28 cellular contexts compared by ENCODE assay signal in the genomic region with DNA sequence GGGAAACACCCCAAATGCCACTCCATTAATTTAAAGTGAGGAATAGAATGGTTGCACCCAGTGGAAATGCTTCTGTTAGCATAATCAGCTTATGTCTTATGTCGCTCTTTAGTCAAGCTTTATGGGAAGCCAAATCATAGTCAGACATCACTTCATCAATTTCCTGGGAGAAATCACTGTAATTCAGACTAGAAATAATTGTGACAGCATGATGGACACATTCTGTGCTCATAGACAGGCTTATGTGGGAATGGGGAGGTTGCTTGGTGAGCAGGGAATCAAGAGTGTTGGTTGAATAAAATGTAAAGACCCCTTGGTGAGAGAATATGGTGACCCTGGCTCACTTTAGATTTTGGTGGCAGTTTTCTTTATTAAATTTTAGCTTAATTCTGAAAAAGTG.
"Had no signal": no experiment of that assay in that cellular context is flagged by ENCODE, and none has a peak within 500 bp of the region (broad histone marks: within the 10 kb centered on the region; RNA-seq: fewer than 3 reads in every experiment).

No MANE protein-coding gene starts in this region.

- H3K27ac ChIP-seq: colonic mucosa, coronary artery, dorsolateral prefrontal cortex, epithelial cell of prostate, esophagus muscularis mucosa, esophagus squamous epithelium, foreskin keratinocyte, gastrocnemius medialis, gastroesophageal sphincter, heart left ventricle, heart right ventricle had no signal

- ATAC-seq: effector memory CD8-positive, alpha-beta T cell; esophagus mucosa; foreskin keratinocyte; gastrocnemius medialis; gastroesophageal sphincter; heart left ventricle; heart right ventricle had no signal

- H3K4me3 ChIP-seq: colonic mucosa, coronary artery, dorsolateral prefrontal cortex, esophagus muscularis mucosa, esophagus squamous epithelium, gastrocnemius medialis, gastroesophageal sphincter, heart left ventricle, heart right ventricle had no signal

- H3K4me3 Mint-ChIP-seq: dendritic cell treated with granulocyte-macrophage colony-stimulating factor and Interleukin-4, amounts not matched to agents 40 ng/mL and 50 ng/mL, for 4 days; effector memory CD8-positive, alpha-beta T cell; endodermal cell had no signal

- H3K4me1 ChIP-seq: colonic mucosa, esophagus muscularis mucosa, esophagus squamous epithelium, foreskin keratinocyte, gastrocnemius medialis, gastroesophageal sphincter, heart left ventricle, heart right ventricle had no signal

- H3K27me3 Mint-ChIP-seq: dendritic cell treated with granulocyte-macrophage colony-stimulating factor and Interleukin-4, amounts not matched to agents 40 ng/mL and 50 ng/mL, for 4 days; effector memory CD8-positive, alpha-beta T cell had no signal

- H3K27me3 ChIP-seq: colonic mucosa, dorsolateral prefrontal cortex, esophagus muscularis mucosa, esophagus squamous epithelium, foreskin keratinocyte, gastrocnemius medialis, gastroesophageal sphincter, heart left ventricle, heart right ventricle had no signal

- FAIRE-seq: colon, endometrium, endothelial cell of umbilical vein, frontal cortex had no signal

- H3K27ac Mint-ChIP-seq: dendritic cell treated with granulocyte-macrophage colony-stimulating factor and Interleukin-4, amounts not matched to agents 40 ng/mL and 50 ng/mL, for 4 days; effector memory CD8-positive, alpha-beta T cell; endodermal cell had no signal

- H3K9me3 ChIP-seq: colonic mucosa, gastrocnemius medialis had no signal

- DNase-seq: colonic mucosa; cortex of kidney; dermis blood vessel endothelial cell; dorsolateral prefrontal cortex; effector CD4-positive, alpha-beta T cell; effector CD8-positive, alpha-beta T cell; effector memory CD4-positive, alpha-beta T cell; effector memory CD8-positive, alpha-beta T cell; endodermal cell; erythroblast; esophagus squamous epithelium; foreskin fibroblast; foreskin keratinocyte; gastrocnemius medialis; glutamatergic neuron; head of caudate nucleus; heart left ventricle; heart right ventricle had no signal

- H3K4me1 Mint-ChIP-seq: endodermal cell had no signal

- H3K36me3 ChIP-seq: colonic mucosa, esophagus muscularis mucosa, esophagus squamous epithelium, gastrocnemius medialis, gastroesophageal sphincter, heart left ventricle, heart right ventricle had no signal
